Comparison of ENCODE assay signal across 8 cellular contexts in the genomic region with DNA sequence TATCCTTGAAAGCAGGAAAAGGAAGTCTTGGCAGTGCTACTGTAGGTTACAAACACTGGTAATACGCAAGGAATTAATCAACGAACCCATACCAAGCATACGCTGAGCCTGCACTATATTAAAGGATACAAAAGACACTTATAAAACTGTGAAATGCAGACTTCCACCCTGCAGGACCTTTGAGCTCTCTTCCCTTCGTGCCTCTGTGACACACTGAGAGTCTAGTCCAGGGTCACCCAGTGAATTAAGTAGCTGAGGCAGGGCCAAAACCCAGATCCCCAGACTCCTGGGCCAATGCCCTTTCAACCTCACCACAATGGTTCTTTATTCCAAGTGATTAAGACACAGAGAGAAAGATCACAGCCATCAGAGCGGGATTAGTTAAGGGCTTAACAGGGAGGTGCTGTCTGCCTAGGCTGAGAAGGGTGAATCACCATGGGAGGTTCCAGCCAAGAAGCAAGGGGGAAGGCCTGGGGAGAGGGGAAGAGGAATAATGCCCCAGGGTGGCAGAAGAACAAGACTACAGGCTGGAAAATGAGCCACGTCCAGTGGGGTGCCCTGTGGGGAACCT. TPM values are rescaled to one million over a fixed set of nuclear protein-coding genes. Genes with fewer than 3 reads are reported as not detected.
A peak's percentile ranks its signal among the peaks of the same experiment; 100 is the strongest.
DNase-seq lines count a peak whose midpoint lies in the region; TF ChIP-seq lines count a peak whose summit lies in the region.

No MANE protein-coding gene starts in this region.

- TF ChIP-seq CTCF in HEK293 (tag by site-specific recombination; IDR thresholded peaks at IDR 0.05), result no peak

- no peaks in the 10 kb centered on the region for H3K27me3 ChIP-seq in rectal smooth muscle tissue (ENCODE audit: control insufficient read depth, insufficient read depth, low read length)

- in situ Hi-C loops in SK-MEL-5 (cut with HindIII; ENCODE audit: low pct_unique_long_range_greater_than_20kb, low sequenced_read_pairs), result no loop called here

- H3K27ac ChIP-seq in HEK293 (ENCODE audit: extremely low read depth, low read depth, low read length) (peak overlapping the region; percentile 27; the same call in 1 of the 2 replicates), rectal smooth muscle tissue (ENCODE audit: low read depth, low read length) (peak overlapping the region; percentile 69)

- DNase-seq in SK-MEL-5 (ENCODE audit: low read depth, low spot score), result peak; percentile 90
- peak; percentile 84 for DNase-seq in fibroblast of the conjunctiva (ENCODE audit: low read depth)
- no peak for DNase-seq in activated effector memory CD4-positive, alpha-beta T cell treated with Interleukin-2 at 50 U/mL for 16 hours
- DNase-seq in NCI-H345 treated with DMSO at 0.1 percent for 48 hours (lab: John Stamatoyannopoulos, UW; ENCODE audit: unreplicated experiment), result no peak
- DNase-seq in NCI-H1048 (lab: John Stamatoyannopoulos, UW), result no peak
- no peak for DNase-seq in NCI-H748 (lab: John Stamatoyannopoulos, UW; ENCODE audit: unreplicated experiment)

- peaks cover 48% of the 10 kb centered on the region for H3K4me1 ChIP-seq in HEK293 (ENCODE audit: control insufficient read depth, insufficient read depth, low read length)
- peaks cover 48% of the 10 kb centered on the region for H3K4me1 ChIP-seq in rectal smooth muscle tissue (ENCODE audit: control insufficient read depth, insufficient read depth, low read length)

- CTCF ChIA-PET in HEK293 (lab: Yijun Ruan, JAX), result no interaction called here

- H3K9me3 ChIP-seq in HEK293 (ENCODE audit: control insufficient read depth, insufficient read depth, low read depth, low read length), result no peaks in the 10 kb centered on the region

- POLR2A ChIA-PET in HEK293 (lab: Yijun Ruan, JAX), result interaction anchor here (1.0 kb wide), 1 partner anchor 16 kb away, joined by 4 read pairs; no protein-coding TSS in a partner anchor

- H3K9ac ChIP-seq in rectal smooth muscle tissue (ENCODE audit: low read length), result no peak overlapping the region

- H3K36me3 ChIP-seq in HEK293 (ENCODE audit: control insufficient read depth in 2 of 2, insufficient read depth in 1 of 2, low read length in 2 of 2) (peaks cover 0 to 35% of the 10 kb centered on the region in 2 experiments; a peak in 2 of 3 replicates), rectal smooth muscle tissue (ENCODE audit: control insufficient read depth, insufficient read depth, low read length) (peaks cover 2% of the 10 kb centered on the region)

- H3K4me3 ChIP-seq in HEK293 (ENCODE audit: low read depth, low read length), result no peak overlapping the region
- peak overlapping the region; percentile 37 for H3K4me3 ChIP-seq in rectal smooth muscle tissue (ENCODE audit: low read length)

TF ChIP-seq in HEK293, 187 proteins besides CTCF, POLR2A, EP300 and RAD21:
- TF ChIP-seq ZIC2 (tag by site-specific recombination; IDR thresholded peaks at IDR 0.05), result peak; percentile 94
- peak; percentile 72 for TF ChIP-seq WT1 (tag by site-specific recombination; IDR thresholded peaks at IDR 0.05)
- TF ChIP-seq PRDM10 (tag by site-specific recombination; IDR thresholded peaks at IDR 0.05), result peak; percentile 81
- TF ChIP-seq KLF1 (tag by site-specific recombination; IDR thresholded peaks at IDR 0.05), result peak; percentile 37; the same call in 1 of the 2 replicates
- no peak for TF ChIP-seq ZNF140 (tag by site-specific recombination; IDR thresholded peaks at IDR 0.05)
- TF ChIP-seq, protein P1, sequence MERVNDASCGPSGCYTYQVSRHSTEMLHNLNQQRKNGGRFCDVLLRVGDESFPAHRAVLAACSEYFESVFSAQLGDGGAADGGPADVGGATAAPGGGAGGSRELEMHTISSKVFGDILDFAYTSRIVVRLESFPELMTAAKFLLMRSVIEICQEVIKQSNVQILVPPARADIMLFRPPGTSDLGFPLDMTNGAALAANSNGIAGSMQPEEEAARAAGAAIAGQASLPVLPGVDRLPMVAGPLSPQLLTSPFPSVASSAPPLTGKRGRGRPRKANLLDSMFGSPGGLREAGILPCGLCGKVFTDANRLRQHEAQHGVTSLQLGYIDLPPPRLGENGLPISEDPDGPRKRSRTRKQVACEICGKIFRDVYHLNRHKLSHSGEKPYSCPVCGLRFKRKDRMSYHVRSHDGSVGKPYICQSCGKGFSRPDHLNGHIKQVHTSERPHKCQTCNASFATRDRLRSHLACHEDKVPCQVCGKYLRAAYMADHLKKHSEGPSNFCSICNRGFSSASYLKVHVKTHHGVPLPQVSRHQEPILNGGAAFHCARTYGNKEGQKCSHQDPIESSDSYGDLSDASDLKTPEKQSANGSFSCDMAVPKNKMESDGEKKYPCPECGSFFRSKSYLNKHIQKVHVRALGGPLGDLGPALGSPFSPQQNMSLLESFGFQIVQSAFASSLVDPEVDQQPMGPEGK (tag by site-specific recombination; IDR thresholded peaks at IDR 0.05), result 0 out of 2 replicates have a peak, but pooled peaks have one; percentile 14
- peak; percentile 28; the same call in 1 of the 2 replicates for TF ChIP-seq ZBTB20 (tag by site-specific recombination; IDR thresholded peaks at IDR 0.05)
- 0 out of 2 replicates have a peak, but pooled peaks have one; percentile 15 for TF ChIP-seq ZEB2 (tag by site-specific recombination; IDR thresholded peaks at IDR 0.05)
- TF ChIP-seq GLIS1 (tag by site-specific recombination; IDR thresholded peaks at IDR 0.05), result peak; percentile 57; the same call in 1 of the 2 replicates
- peak; percentile 65 for TF ChIP-seq SP7 (tag by site-specific recombination; IDR thresholded peaks at IDR 0.05)
- TF ChIP-seq, protein P2, sequence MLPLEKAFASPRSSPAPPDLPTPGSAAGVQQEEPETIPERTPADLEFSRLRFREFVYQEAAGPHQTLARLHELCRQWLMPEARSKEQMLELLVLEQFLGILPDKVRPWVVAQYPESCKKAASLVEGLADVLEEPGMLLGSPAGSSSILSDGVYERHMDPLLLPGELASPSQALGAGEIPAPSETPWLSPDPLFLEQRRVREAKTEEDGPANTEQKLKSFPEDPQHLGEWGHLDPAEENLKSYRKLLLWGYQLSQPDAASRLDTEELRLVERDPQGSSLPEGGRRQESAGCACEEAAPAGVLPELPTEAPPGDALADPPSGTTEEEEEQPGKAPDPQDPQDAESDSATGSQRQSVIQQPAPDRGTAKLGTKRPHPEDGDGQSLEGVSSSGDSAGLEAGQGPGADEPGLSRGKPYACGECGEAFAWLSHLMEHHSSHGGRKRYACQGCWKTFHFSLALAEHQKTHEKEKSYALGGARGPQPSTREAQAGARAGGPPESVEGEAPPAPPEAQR (tag by site-specific recombination; IDR thresholded peaks at IDR 0.05), result no peak
- TF ChIP-seq SCRT1 (tag by site-specific recombination; IDR thresholded peaks at IDR 0.05; ENCODE audit: borderline replicate concordance), result no peak
TF ChIP-seq in HEK293: peak in this region for 9.

RNA-seq across cellular contexts. Expression of gene ANXA2, which starts 6.8 kb away (rescaled TPM):
- total RNA-seq in SK-MEL-5 (2014; rRNA removed; shearing (Covaris generic)), result 397 and 436 TPM in 2 replicates
- 362 and 368 TPM in 2 replicates for polyA plus RNA-seq in SK-MEL-5 (2015; cell fraction: cytosol; rRNA removed)
- polyA plus RNA-seq in SK-MEL-5 (2015; cell fraction: nucleus; rRNA removed), result 109 and 130 TPM in 2 replicates

Comparison
In these comparisons a context has a peak if more than half of its experiments do, and no peak if none do; other contexts are left out.
1. DNase-seq: peak in SK-MEL-5 (single experiment) and fibroblast of the conjunctiva (single experiment); none in activated effector memory CD4-positive, alpha-beta T cell treated with Interleukin-2 at 50 U/mL for 16 hours (single experiment), NCI-H345 treated with DMSO at 0.1 percent for 48 hours (single experiment), NCI-H1048 (single experiment) and NCI-H748 (single experiment).